Comparison of ENCODE assay signal across 12 cellular contexts in genomic region chr9:89676281-89676680, GRCh38.
DNase-seq lines count a peak whose midpoint lies in the region; ATAC-seq, FAIRE-seq and TF ChIP-seq lines count a peak whose summit lies in the region.
"Had no signal": no experiment of that assay in that cellular context is flagged by ENCODE, and none has a peak within 500 bp of the region (broad histone marks: within the 10 kb centered on the region; RNA-seq: fewer than 3 reads in every experiment).

No MANE protein-coding gene starts in this region.

- H3K27me3 Mint-ChIP-seq in GM23338 (ENCODE audit: insufficient read depth, low read depth, poor library complexity) (peaks cover 33% of the 10 kb centered on the region), chondrocyte (ENCODE audit: low read depth) (peaks cover 6% of the 10 kb centered on the region)
- H3K27me3 Mint-ChIP-seq: central memory CD8-positive, alpha-beta T cell had no signal

- H3K4me2 ChIP-seq in GM23338 (peak overlapping the region; percentile 32; the same call in 1 of the 2 replicates), OCI-LY7 (ENCODE audit: low read length) (no peak overlapping the region)

- intact Hi-C loops in pancreas (cut with DNase I) (no loop called here), OCI-LY7 (cut with micrococcal nuclease; ENCODE audit: unreplicated experiment) (no loop called here)

- H3K79me2 ChIP-seq in GM23338 (replicated peaks; ENCODE audit: insufficient read depth) (no peaks in the 10 kb centered on the region), OCI-LY7 (ENCODE audit: insufficient read depth, low read depth, low read length) (no peaks in the 10 kb centered on the region)

- CTCF ChIA-PET in OCI-LY7 (lab: Charles Lee; ENCODE audit: unreplicated experiment) = no interaction called here

- no peak overlapping the region for H3K4me3 Mint-ChIP-seq in GM23338
- no peak overlapping the region for H3K4me3 Mint-ChIP-seq in chondrocyte (ENCODE audit: unreplicated experiment)
- H3K4me3 Mint-ChIP-seq: central memory CD8-positive, alpha-beta T cell had no signal

- H3K27me3 ChIP-seq in GM23338 (ENCODE audit: insufficient read depth) (peaks cover 4% of the 10 kb centered on the region; the same call in 1 of the 2 replicates), pancreas (no peaks in the 10 kb centered on the region)

- H3K27ac ChIP-seq in GM23338 (ENCODE audit: low read depth) = no peak overlapping the region
- peak overlapping the region; percentile 11 to 58 (median 35) for H3K27ac ChIP-seq in pancreas
- H3K27ac ChIP-seq in OCI-LY7 (ENCODE audit: low read depth, low read length, poor library complexity, severe bottlenecking) = no peak overlapping the region

- no peaks in the 10 kb centered on the region for H3K36me3 ChIP-seq in GM23338 (ENCODE audit: insufficient read depth)
- no peaks in the 10 kb centered on the region for H3K36me3 ChIP-seq in pancreas
- no peaks in the 10 kb centered on the region for H3K36me3 ChIP-seq in OCI-LY7 (ENCODE audit: insufficient read depth, low read length)

- H3K4me3 ChIP-seq in GM23338 = no peak overlapping the region
- H3K4me3 ChIP-seq in pancreas = no peak overlapping the region
- no peak overlapping the region for H3K4me3 ChIP-seq in OCI-LY7 (ENCODE audit: low read depth, low read length, poor library complexity, severe bottlenecking)
- H3K4me3 ChIP-seq: GM12878 had no signal

- H3K9me2 ChIP-seq in GM23338 (ENCODE audit: insufficient read depth) (no peaks in the 10 kb centered on the region), OCI-LY7 (ENCODE audit: insufficient read depth, low read length) (no peaks in the 10 kb centered on the region)

- H3K36me3 Mint-ChIP-seq in GM23338 (ENCODE audit: low read depth) (peaks cover 21% of the 10 kb centered on the region), chondrocyte (ENCODE audit: low read depth) (no peaks in the 10 kb centered on the region)

- H3K9me3 Mint-ChIP-seq in GM23338 = peaks cover 30% of the 10 kb centered on the region
- H3K9me3 Mint-ChIP-seq in chondrocyte (ENCODE audit: low read depth) = peaks cover 1% of the 10 kb centered on the region

- H3K9me3 ChIP-seq in pancreas (no peaks in the 10 kb centered on the region), OCI-LY7 (ENCODE audit: low read length) (no peaks in the 10 kb centered on the region)

- ATAC-seq in GM23338 = no peak
- ATAC-seq in pancreas = peak; percentile 88 to 94 (median 90)
- ATAC-seq in HG02798 (IDR thresholded peaks at IDR 0.05; ENCODE audit: poor library complexity, unreplicated experiment) = no peak
- ATAC-seq in HG03354 (IDR thresholded peaks at IDR 0.05; ENCODE audit: poor library complexity, severe bottlenecking, unreplicated experiment) = no peak
- no peak for ATAC-seq in HG02852 (IDR thresholded peaks at IDR 0.05; ENCODE audit: unreplicated experiment)
- ATAC-seq: GM12878 had no signal

- POLR2A ChIA-PET in OCI-LY7 (lab: Charles Lee) = no interaction called here

- H4K20me1 ChIP-seq in GM23338 (replicated peaks; ENCODE audit: insufficient read depth) (no peaks in the 10 kb centered on the region), OCI-LY7 (ENCODE audit: insufficient read depth, low read length) (no peaks in the 10 kb centered on the region)

- TF ChIP-seq CTCF in GM23338 (conservative IDR thresholded peaks at IDR 0.05; ENCODE audit: low read depth in 2 of 2) (no peak), chondrocyte (IDR thresholded peaks at IDR 0.05) (no peak), pancreas (IDR thresholded peaks at IDR 0.05) (no peak), OCI-LY7 (conservative IDR thresholded peaks at IDR 0.05; ENCODE audit: low read length) (no peak)

- no TSS peak for BruUV-seq in OCI-LY7 (replicated peaks; lab: Mats Ljungman, UMichigan)

- no peak overlapping the region for H3K27ac Mint-ChIP-seq in GM23338
- H3K27ac Mint-ChIP-seq in chondrocyte (ENCODE audit: unreplicated experiment) = no peak overlapping the region

- 11 to 13% methylated on average over 22 of the region's 22 CpGs for WGBS in pancreas, 2 donors

- DNase-seq in GM23338 (ENCODE audit: low spot score) (no peak), NCI-H2171 treated with DMSO at 0.1 percent for 48 hours (lab: John Stamatoyannopoulos, UW) (peak; percentile 83), chondrocyte (ENCODE audit: low spot score) (peak; percentile 73), pancreas (peak; percentile 93 to 99 (median 98)), OCI-LY7 (ENCODE audit: low spot score) (no peak)
- DNase-seq: foreskin fibroblast, T1000 had no signal

- peaks cover 17% of the 10 kb centered on the region; the same call in 1 of the 2 replicates for H3F3A ChIP-seq in GM23338 (replicated peaks; ENCODE audit: low read depth)

- no peak overlapping the region for H2AFZ ChIP-seq in GM23338
- H2AFZ ChIP-seq in OCI-LY7 (ENCODE audit: low read length) = no peak overlapping the region

- FAIRE-seq in pancreas (lab: Jason Lieb, UNC) = no peak
- FAIRE-seq: GM12878 had no signal

- H3K4me1 ChIP-seq in GM23338 (ENCODE audit: insufficient read depth) (peaks cover 48% of the 10 kb centered on the region), pancreas (peaks cover 24 to 45% (median 39%) of the 10 kb centered on the region in 3 donors), OCI-LY7 (ENCODE audit: insufficient read depth, low read length, poor library complexity, severe bottlenecking) (no peaks in the 10 kb centered on the region)

- H3K4me1 Mint-ChIP-seq in GM23338 (peaks cover 69% of the 10 kb centered on the region), chondrocyte (ENCODE audit: low read depth) (no peaks in the 10 kb centered on the region)
- H3K4me1 Mint-ChIP-seq: central memory CD8-positive, alpha-beta T cell had no signal

TF ChIP-seq in GM23338, 12 proteins besides CTCF, POLR2A, EP300 and RAD21:
- no peak for TF ChIP-seq ZNF462 (CRISPR knock-in tag; IDR thresholded peaks at IDR 0.05)
- TF ChIP-seq ZNF114 (CRISPR knock-in tag; IDR thresholded peaks at IDR 0.05) = no peak

Comparison
In these comparisons a context has a peak if more than half of its experiments do, and no peak if none do; other contexts are left out.
1. ATAC-seq: peak in pancreas (4 of 4); none in GM23338 (single experiment), HG02798 (single experiment), HG03354 (single experiment) and HG02852 (single experiment).
2. DNase-seq: peak in NCI-H2171 treated with DMSO at 0.1 percent for 48 hours (single experiment), chondrocyte (single experiment) and pancreas (6 of 6); none in GM23338 (single experiment) and OCI-LY7 (single experiment).
3. H3K27ac ChIP-seq: peak in pancreas (4 of 4); none in GM23338 (single experiment) and OCI-LY7 (single experiment).